Comparison of ENCODE assay signal across 8 cellular contexts in the genomic region with DNA sequence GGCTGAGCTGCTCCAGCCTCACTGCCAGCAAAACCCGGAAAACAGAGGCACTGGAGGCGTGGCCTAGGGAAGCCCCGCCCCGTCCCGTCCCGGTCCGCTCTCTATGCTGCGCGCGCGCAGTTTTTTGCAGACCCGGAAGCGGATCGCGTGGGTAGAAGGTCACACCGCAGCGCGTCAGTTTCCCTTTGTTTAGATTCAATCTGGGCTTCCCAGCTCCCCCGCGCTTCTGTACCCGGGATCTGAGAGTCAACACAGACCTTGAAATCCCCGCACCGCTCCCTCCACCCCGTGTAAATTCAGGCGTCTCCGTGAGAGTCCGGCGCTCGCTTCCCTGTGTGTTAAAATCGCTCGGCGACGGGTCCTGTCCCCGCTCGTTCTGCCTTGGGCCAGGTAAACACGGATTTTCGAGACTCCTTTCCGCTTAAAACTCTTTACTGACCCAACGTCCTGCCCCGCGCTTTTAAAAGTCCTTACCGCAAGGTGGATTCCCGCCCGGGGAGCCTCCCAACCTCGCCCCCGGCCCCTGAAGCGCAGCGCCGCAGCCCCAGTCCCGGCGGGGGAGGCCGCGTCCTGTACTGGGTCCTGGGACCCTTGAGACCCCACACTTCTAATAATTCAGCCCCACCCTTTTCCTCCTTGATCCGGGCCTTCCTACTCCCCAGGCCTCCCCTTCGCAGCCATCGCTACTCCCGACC. TPM values are rescaled to one million over a fixed set of nuclear protein-coding genes. Genes with fewer than 3 reads are reported as not detected.
A peak's percentile ranks its signal among the peaks of the same experiment; 100 is the strongest.
DNase-seq lines count a peak whose midpoint lies in the region; ATAC-seq and TF ChIP-seq lines count a peak whose summit lies in the region.

A gene (plus strand): TSS at position 127 of the 695 bp plus-strand sequence. CDS start 12,930 bp downstream, outside the sequence.

- 0 out of 2 replicates have a peak, but pooled peaks cover 3% of the 10 kb centered on the region for H3K36me3 ChIP-seq in ACC112 (ENCODE audit: insufficient read depth, low read length)
- no peaks in the 10 kb centered on the region for H3K36me3 ChIP-seq in adrenal gland (replicated peaks in 1 of 2)
- H3K36me3 ChIP-seq in left ventricle myocardium inferior = peaks cover 9% of the 10 kb centered on the region
- H3K36me3 ChIP-seq in thyroid gland = no peaks in the 10 kb centered on the region

- TF ChIP-seq POLR2A in adrenal gland (IDR thresholded peaks at IDR 0.05) (peak; percentile 47 to 78), thyroid gland (IDR thresholded peaks at IDR 0.05) (peak in 1 of 2 donors; percentile 86)

- DNase-seq in LNCaP clone FGC (ENCODE audit: low read depth) (peak; percentile 57), T follicular helper cell (ENCODE audit: low read depth) (peak; percentile 71), adrenal gland (peak; percentile 87 to 95 (median 90)), left ventricle myocardium inferior (peak; percentile 92), pons (ENCODE audit: low spot score) (peak; percentile 87), thyroid gland (peak; percentile 92)

- peak; percentile 45 for ATAC-seq in GM19043 (IDR thresholded peaks at IDR 0.05; ENCODE audit: low read depth, unreplicated experiment)

- TF ChIP-seq CTCF in LNCaP clone FGC (IDR thresholded peaks at IDR 0.05; ENCODE audit: control insufficient read depth, extremely low read depth, insufficient read depth) (no peak), adrenal gland (IDR thresholded peaks at IDR 0.05) (no peak), left ventricle myocardium inferior (IDR thresholded peaks at IDR 0.05; ENCODE audit: borderline replicate concordance) (no peak), thyroid gland (IDR thresholded peaks at IDR 0.05) (no peak)

- H3K9me3 ChIP-seq in adrenal gland (replicated peaks in 1 of 3) = peaks cover 0 to 10% (median 5%) of the 10 kb centered on the region in 3 donors
- peaks cover 42% of the 10 kb centered on the region for H3K9me3 ChIP-seq in left ventricle myocardium inferior (replicated peaks)
- no peaks in the 10 kb centered on the region for H3K9me3 ChIP-seq in thyroid gland

- peak within 1 kb of the TSS; percentile 62 for H3K27ac ChIP-seq in ACC112 (ENCODE audit: low read depth, low read length)
- H3K27ac ChIP-seq in adrenal gland = peak within 1 kb of the TSS in 4 of 5 donors; percentile 35 to 90 (median 78)
- H3K27ac ChIP-seq in left ventricle myocardium inferior (replicated peaks) = peak within 1 kb of the TSS; percentile 85
- peak within 1 kb of the TSS; percentile 31 to 63 (median 51) for H3K27ac ChIP-seq in thyroid gland

- intact Hi-C loops in adrenal gland (cut with DNase I) (no loop called here), left ventricle myocardium inferior (cut with micrococcal nuclease) (no loop called here), thyroid gland (cut with DNase I) (no loop called here)

- H2AFZ ChIP-seq in ACC112 (ENCODE audit: low read length, unreplicated experiment) = peak within 1 kb of the TSS; percentile 74

- H3K4me3 ChIP-seq in ACC112 (ENCODE audit: low read depth, low read length) = peak within 1 kb of the TSS; percentile 96
- peak within 1 kb of the TSS; percentile 83 for H3K4me3 ChIP-seq in LNCaP clone FGC (ENCODE audit: low read depth, low read length)
- H3K4me3 ChIP-seq in adrenal gland = peak within 1 kb of the TSS; percentile 65 to 86 (median 81)
- H3K4me3 ChIP-seq in left ventricle myocardium inferior = peak within 1 kb of the TSS; percentile 82
- peak within 1 kb of the TSS; percentile 64 to 94 (median 93) for H3K4me3 ChIP-seq in thyroid gland (replicated peaks in 1 of 3)

- H3K27me3 ChIP-seq in ACC112 (ENCODE audit: insufficient read depth, low read length) (no peaks in the 10 kb centered on the region), adrenal gland (no peaks in the 10 kb centered on the region), left ventricle myocardium inferior (ENCODE audit: low read depth) (no peaks in the 10 kb centered on the region), thyroid gland (no peaks in the 10 kb centered on the region)

- H3K4me1 ChIP-seq in ACC112 (ENCODE audit: control insufficient read depth, insufficient read depth, low read length, unreplicated experiment) (no peaks in the 10 kb centered on the region), adrenal gland (replicated peaks in 1 of 2) (peaks cover 7 to 11% of the 10 kb centered on the region in 2 donors), left ventricle myocardium inferior (peaks cover 13% of the 10 kb centered on the region), thyroid gland (peaks cover 6 to 8% of the 10 kb centered on the region in 2 donors)

- 0 to 1% (median 1%) methylated on average over 37 to 57 of the region's 57 CpGs for WGBS in adrenal gland, 4 donors
- WGBS in thyroid gland, 2 donors = 0% methylated on average over 44 to 56 of the region's 57 CpGs

- no peaks in the 10 kb centered on the region for H3K79me2 ChIP-seq in ACC112 (ENCODE audit: control insufficient read depth, insufficient read depth, low read length, unreplicated experiment)

RNA-seq across cellular contexts. Expression of the gene that starts here (rescaled TPM):
- 10 to 100 TPM in 1 of 8 donors, 1 to 10 TPM in 7; 1.9 to 10.2 (median 4.2) TPM for total RNA-seq in adrenal gland
- 10 to 100 TPM in 1 of 3 donors, 1 to 10 TPM in 2; 2.9 to 13.6 (median 4.3) TPM for polyA plus RNA-seq in adrenal gland
- total RNA-seq in left ventricle myocardium inferior = 5.1 TPM
- 10 to 100 TPM in 1 of 4 donors, 1 to 10 TPM in 3; 4.3 to 10.6 (median 7.1) TPM for total RNA-seq in thyroid gland

Comparison
In these comparisons a context has a peak if more than half of its experiments do, and no peak if none do; other contexts are left out.
1. Peak in every context shown above with its lines: DNase-seq, ATAC-seq, H3K4me3 ChIP-seq and H3K27ac ChIP-seq.